In the genomic region with DNA sequence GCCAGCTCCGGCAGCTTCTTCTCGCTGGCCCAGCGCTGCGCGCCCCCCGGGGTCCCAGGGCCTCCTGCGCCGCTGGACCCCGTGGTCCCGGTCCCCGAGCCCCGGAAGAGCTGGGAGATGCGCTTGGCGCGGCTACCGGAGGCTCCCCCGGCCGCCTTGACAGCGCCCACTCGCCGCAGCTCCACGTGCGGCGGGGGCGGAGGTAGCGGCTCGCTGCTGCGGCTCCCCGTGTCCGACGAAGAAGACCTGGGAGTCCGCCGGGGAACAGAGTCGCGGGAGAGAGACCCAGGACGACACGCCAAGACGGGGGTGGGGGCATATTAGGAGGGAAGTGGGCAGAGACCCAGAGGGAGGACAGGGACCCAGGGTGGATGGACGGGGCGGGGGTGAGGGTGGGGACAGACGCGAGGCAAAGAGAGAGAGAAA, we compare ENCODE assay signal across 9 cellular contexts. TPM values are rescaled to one million over a fixed set of nuclear protein-coding genes. Genes with fewer than 3 reads are reported as not detected.
DNase-seq lines count a peak whose midpoint lies in the region; ATAC-seq and TF ChIP-seq lines count a peak whose summit lies in the region.
"Had no signal": no experiment of that assay in that cellular context is flagged by ENCODE, and none has a peak within 500 bp of the region (broad histone marks: within the 10 kb centered on the region; RNA-seq: fewer than 3 reads in every experiment).

No MANE protein-coding gene starts in this region.

- H3K27ac ChIP-seq in RWPE2 (ENCODE audit: poor library complexity, severe bottlenecking) (no peak overlapping the region), fibroblast of lung (ENCODE audit: insufficient read depth, low read length) (no peak overlapping the region), rectal smooth muscle tissue (ENCODE audit: low read depth, low read length) (no peak overlapping the region)

- peak overlapping the region; percentile 54 for H3K4me2 ChIP-seq in fibroblast of lung (ENCODE audit: extremely low read depth, insufficient read depth, low read length)

- no peaks in the 10 kb centered on the region for H4K20me1 ChIP-seq in fibroblast of lung (ENCODE audit: control insufficient read depth, extremely low read depth, insufficient read depth, low read length)

- H3K27me3 ChIP-seq in GM06990 (replicated peaks; ENCODE audit: control insufficient read depth, insufficient read depth, low read length) (no peaks in the 10 kb centered on the region; the same call in 1 of the 2 replicates), RWPE2 (ENCODE audit: insufficient read depth, poor library complexity, severe bottlenecking) (no peaks in the 10 kb centered on the region), fibroblast of lung (ENCODE audit: control insufficient read depth, insufficient read depth, low read length) (peaks cover 5% of the 10 kb centered on the region), rectal smooth muscle tissue (ENCODE audit: control insufficient read depth, insufficient read depth, low read length) (no peaks in the 10 kb centered on the region)

- H3K79me2 ChIP-seq in fibroblast of lung (ENCODE audit: control insufficient read depth, insufficient read depth, low read length) = no peaks in the 10 kb centered on the region

- no peak overlapping the region for H2AFZ ChIP-seq in fibroblast of lung (ENCODE audit: low read length)

- peaks cover 11% of the 10 kb centered on the region for H3K4me1 ChIP-seq in RWPE2 (ENCODE audit: insufficient read depth, poor library complexity, severe bottlenecking)
- H3K4me1 ChIP-seq in fibroblast of lung (ENCODE audit: control insufficient read depth, extremely low read depth, insufficient read depth, low read length) = no peaks in the 10 kb centered on the region
- no peaks in the 10 kb centered on the region for H3K4me1 ChIP-seq in rectal smooth muscle tissue (ENCODE audit: control insufficient read depth, insufficient read depth, low read length)

- H3K9me3 ChIP-seq in RWPE2 (ENCODE audit: severe bottlenecking) = no peaks in the 10 kb centered on the region
- no peaks in the 10 kb centered on the region for H3K9me3 ChIP-seq in fibroblast of lung (ENCODE audit: control insufficient read depth, insufficient read depth, low read depth, low read length)

- DNase-seq in GM06990 (ENCODE audit: extremely low read depth, insufficient read length) (no peak), RWPE2 (ENCODE audit: low spot score) (no peak), fibroblast of lung (ENCODE audit: low read depth in 2 of 2) (no peak), SKM-1 treated with dmso at 0.1 percent for 144 hours (lab: John Stamatoyannopoulos, UW; ENCODE audit: unreplicated experiment) (no peak), NCI-H2081 (lab: John Stamatoyannopoulos, UW) (no peak)

- TF ChIP-seq CTCF in GM06990 (IDR thresholded peaks at IDR 0.05; ENCODE audit: insufficient read depth, low read length, poor library complexity, severe bottlenecking) (no peak), RWPE2 (IDR thresholded peaks at IDR 0.05; ENCODE audit: poor library complexity, severe bottlenecking) (no peak), fibroblast of lung (conservative IDR thresholded peaks at IDR 0.05 in 1 of 2, IDR thresholded peaks at IDR 0.05 in 1 of 2; ENCODE audit: low read depth in 1 of 2, low read length in 2 of 2) (no peak)

- H3K4me3 ChIP-seq in GM06990 (replicated peaks; ENCODE audit: low read depth, low read length) (peak overlapping the region; percentile 41), RWPE2 (ENCODE audit: severe bottlenecking) (peak overlapping the region; percentile 42), fibroblast of lung (replicated peaks in 1 of 4; ENCODE audit: control extremely low read depth in 1 of 4, insufficient read depth in 1 of 4, low read depth in 3 of 4, low read length in 4 of 4) (peak overlapping the region in 1 of 4 experiments; percentile 43), rectal smooth muscle tissue (ENCODE audit: low read length) (peak overlapping the region; percentile 60)

- H3K36me3 ChIP-seq in GM06990 (ENCODE audit: control insufficient read depth, insufficient read depth, low read length) (no peaks in the 10 kb centered on the region), RWPE2 (ENCODE audit: low read depth) (no peaks in the 10 kb centered on the region), fibroblast of lung (ENCODE audit: control insufficient read depth, insufficient read depth, low read length) (no peaks in the 10 kb centered on the region), rectal smooth muscle tissue (ENCODE audit: control insufficient read depth, insufficient read depth, low read length) (no peaks in the 10 kb centered on the region)

- no peak overlapping the region for H3K9ac ChIP-seq in fibroblast of lung (ENCODE audit: insufficient read depth, low read length)
- H3K9ac ChIP-seq in rectal smooth muscle tissue (ENCODE audit: low read length) = no peak overlapping the region

- no peak for ATAC-seq in RWPE2 (ENCODE audit: low read depth)
- ATAC-seq in HG02840 (IDR thresholded peaks at IDR 0.05; ENCODE audit: low FRiP score, unreplicated experiment) = no peak
- no peak for ATAC-seq in HG02852 (IDR thresholded peaks at IDR 0.05; ENCODE audit: unreplicated experiment)

RNA-seq across cellular contexts. Expression of gene RASIP1, which starts 1.0 kb away (rescaled TPM):
- 0.99 and 1.5 TPM in 2 replicates for total RNA-seq in fibroblast of lung
- polyA plus RNA-seq in fibroblast of lung = 1.2 and 1.6 TPM in 2 replicates
- 1.3 and 1.5 TPM in 2 replicates for polyA plus RNA-seq in fibroblast of lung (2012)
- 3.3 and 3.7 TPM in 2 replicates for polyA minus RNA-seq in fibroblast of lung (ENCODE audit: low replicate concordance)

RNA-seq across cellular contexts. Expression of gene IZUMO1, which starts 7.3 kb away (rescaled TPM):
- not detected in 2 replicates for total RNA-seq in fibroblast of lung
- polyA plus RNA-seq in fibroblast of lung = not detected in 2 replicates
- not detected in 2 replicates for polyA plus RNA-seq in fibroblast of lung (2012)
- not detected in 2 replicates for polyA minus RNA-seq in fibroblast of lung (ENCODE audit: low replicate concordance)

RNA-seq across cellular contexts. Expression of gene FUT1, which starts 13.0 kb away (rescaled TPM):
- under 0.01 and 0.17 TPM in 2 replicates for total RNA-seq in fibroblast of lung
- 0.02 and 0.06 TPM in 2 replicates for polyA plus RNA-seq in fibroblast of lung
- 0.06 TPM in 1 of 2 replicates, not detected in the other for polyA plus RNA-seq in fibroblast of lung (2012)
- polyA minus RNA-seq in fibroblast of lung (ENCODE audit: low replicate concordance) = 0.07 TPM in 1 of 2 replicates, not detected in the other

RNA-seq across cellular contexts. Expression of gene FGF21, which starts 15.9 kb away (rescaled TPM):
- not detected in 2 replicates for total RNA-seq in fibroblast of lung
- polyA plus RNA-seq in fibroblast of lung = not detected in 2 replicates
- not detected in 2 replicates for polyA plus RNA-seq in fibroblast of lung (2012)
- not detected in 2 replicates for polyA minus RNA-seq in fibroblast of lung (ENCODE audit: low replicate concordance)
- total RNA-seq: myocyte had no signal

RNA-seq across cellular contexts. Expression of gene MAMSTR, which starts 19.9 kb away (rescaled TPM):
- 0.51 and 0.99 TPM in 2 replicates for total RNA-seq in fibroblast of lung
- polyA plus RNA-seq in fibroblast of lung = 0.84 and 1.8 TPM in 2 replicates
- 2.9 and 6.0 TPM in 2 replicates for polyA plus RNA-seq in fibroblast of lung (2012)
- 6.6 and 14.4 TPM in 2 replicates for polyA minus RNA-seq in fibroblast of lung (ENCODE audit: low replicate concordance)
